In genomic region chr4:91325495-91325894, GRCh38 we compare ENCODE assay signal across 14 cellular contexts.
DNase-seq lines count a peak whose midpoint lies in the region; TF ChIP-seq lines count a peak whose summit lies in the region.
"Had no signal": no experiment of that assay in that cellular context is flagged by ENCODE, and none has a peak within 500 bp of the region (broad histone marks: within the 10 kb centered on the region; RNA-seq: fewer than 3 reads in every experiment).

No MANE protein-coding gene starts in this region.

- H3K79me2 ChIP-seq in hepatocyte (no peaks in the 10 kb centered on the region), neural progenitor cell (ENCODE audit: low read depth) (no peaks in the 10 kb centered on the region)

- no peak overlapping the region for H3K27ac ChIP-seq in hepatocyte
- H3K27ac ChIP-seq in neural progenitor cell, result no peak overlapping the region
- H3K27ac ChIP-seq: vagina had no signal

- H3K27me3 ChIP-seq in adipocyte (replicated peaks; ENCODE audit: control insufficient read depth, insufficient read depth, low read length), result no peaks in the 10 kb centered on the region
- H3K27me3 ChIP-seq in hepatocyte, result no peaks in the 10 kb centered on the region
- no peaks in the 10 kb centered on the region for H3K27me3 ChIP-seq in neural progenitor cell
- H3K27me3 ChIP-seq: vagina had no signal

- H4K20me1 ChIP-seq in hepatocyte (ENCODE audit: insufficient read depth, poor library complexity, severe bottlenecking) (no peaks in the 10 kb centered on the region), neural progenitor cell (ENCODE audit: low read depth) (no peaks in the 10 kb centered on the region)

- no peaks in the 10 kb centered on the region for H3K27me3 Mint-ChIP-seq in neural progenitor cell (ENCODE audit: insufficient read depth, low read depth)

- H3K4me1 ChIP-seq in adipocyte (ENCODE audit: control insufficient read depth, insufficient read depth, low read length) (no peaks in the 10 kb centered on the region), hepatocyte (ENCODE audit: insufficient read depth) (no peaks in the 10 kb centered on the region), neural progenitor cell (no peaks in the 10 kb centered on the region)
- H3K4me1 ChIP-seq: vagina had no signal

- DNase-seq in COLO829 (ENCODE audit: low spot score) (peak; percentile 67), HPDE6-E6E7 (ENCODE audit: extremely low spot score) (peak; percentile 16), adipocyte (ENCODE audit: low read depth) (peak; percentile 0), hepatocyte (ENCODE audit: low spot score) (peak; percentile 19), amniotic stem cell (lab: John Stamatoyannopoulos, UW) (no peak), neural progenitor cell (ENCODE audit: low spot score) (no peak), NCI-H1092 treated with DMSO at 0.1 percent for 48 hours (lab: John Stamatoyannopoulos, UW) (no peak)
- no peak for DNase-seq in activated CD8-positive, alpha-beta memory T cell treated with anti-CD3 and anti-CD28 coated beads, Interleukin-2, amount 50 U/mL, for 4 hours
- DNase-seq: activated CD4-positive, alpha-beta T cell treated with anti-CD3 and anti-CD28 coated beads, Interleukin-2, amount 50 U/mL, for 48 hours; activated gamma-delta T cell treated with Interleukin-2 at 50 U/mL for 16 hours; left ventricle myocardium superior; NCI-H1694; stimulated activated CD8-positive, alpha-beta memory T cell treated with anti-CD3 and anti-CD28 coated beads, Interleukin-4, amount 100 ng/mL, for 48 hours had no signal

- TF ChIP-seq CTCF in hepatocyte (IDR thresholded peaks at IDR 0.05; ENCODE audit: poor library complexity) (no peak), neural progenitor cell (IDR thresholded peaks at IDR 0.05) (no peak)

- H3K4me3 Mint-ChIP-seq in neural progenitor cell, result no peak overlapping the region

- peaks cover 29% of the 10 kb centered on the region for H3K9me3 Mint-ChIP-seq in neural progenitor cell

- no peaks in the 10 kb centered on the region for H3F3A ChIP-seq in neural progenitor cell (ENCODE audit: low read depth)

- no peaks in the 10 kb centered on the region for H3K9me2 ChIP-seq in hepatocyte (replicated peaks; ENCODE audit: insufficient read depth)

- WGBS in hepatocyte (ENCODE audit: low lambda C conversion rate, missing lambda C conversion rate), result 30% methylated on average over 1 of the region's 1 CpG

- peaks cover 11% of the 10 kb centered on the region for H3K9me3 ChIP-seq in adipocyte (ENCODE audit: control insufficient read depth, low read length)
- no peaks in the 10 kb centered on the region for H3K9me3 ChIP-seq in hepatocyte (ENCODE audit: low read depth)
- no peaks in the 10 kb centered on the region for H3K9me3 ChIP-seq in neural progenitor cell (ENCODE audit: low read depth)

- H3K4me1 Mint-ChIP-seq in neural progenitor cell, result no peaks in the 10 kb centered on the region

- H3K9ac ChIP-seq in adipocyte (ENCODE audit: low read length) (no peak overlapping the region), neural progenitor cell (no peak overlapping the region)

- no peaks in the 10 kb centered on the region for H3K36me3 ChIP-seq in adipocyte (ENCODE audit: control insufficient read depth, insufficient read depth, low read length, severe bottlenecking)
- H3K36me3 ChIP-seq in hepatocyte (replicated peaks; ENCODE audit: insufficient read depth, low read depth), result no peaks in the 10 kb centered on the region
- no peaks in the 10 kb centered on the region for H3K36me3 ChIP-seq in neural progenitor cell
- H3K36me3 ChIP-seq: vagina had no signal

- H3K4me3 ChIP-seq in adipocyte (ENCODE audit: low read length), result no peak overlapping the region
- H3K4me3 ChIP-seq in hepatocyte, result no peak overlapping the region
- H3K4me3 ChIP-seq in neural progenitor cell, result no peak overlapping the region
- H3K4me3 ChIP-seq: vagina had no signal

- H3K36me3 Mint-ChIP-seq in neural progenitor cell, result peaks cover 3% of the 10 kb centered on the region

- H3K27ac Mint-ChIP-seq in neural progenitor cell, result no peak overlapping the region

- H2AFZ ChIP-seq in hepatocyte, result no peak overlapping the region
- no peak overlapping the region for H2AFZ ChIP-seq in neural progenitor cell (replicated peaks)

- H3K4me2 ChIP-seq in hepatocyte (no peak overlapping the region), neural progenitor cell (no peak overlapping the region)

Comparison
In these comparisons a context has a peak if more than half of its experiments do, and no peak if none do; other contexts are left out.
1. DNase-seq: peak in COLO829 (single experiment), HPDE6-E6E7 (single experiment), adipocyte (single experiment) and hepatocyte (single experiment); none in amniotic stem cell (single experiment), activated CD8-positive, alpha-beta memory T cell treated with anti-CD3 and anti-CD28 coated beads, Interleukin-2, amount 50 U/mL, for 4 hours (single experiment), neural progenitor cell (single experiment) and NCI-H1092 treated with DMSO at 0.1 percent for 48 hours (single experiment).